Comparison of ENCODE assay signal across 8 cellular contexts in genomic region chr11:68211546-68211945, GRCh38. TPM values are rescaled to one million over a fixed set of nuclear protein-coding genes. Genes with fewer than 3 reads are reported as not detected.
DNase-seq lines count a peak whose midpoint lies in the region; ATAC-seq and TF ChIP-seq lines count a peak whose summit lies in the region.

No MANE protein-coding gene starts in this region.

- peaks cover 28% of the 10 kb centered on the region for H3K79me2 ChIP-seq in trophoblast cell (ENCODE audit: control insufficient read depth, insufficient read depth, low read length, poor library complexity)

- no peak overlapping the region for H2AK5ac ChIP-seq in trophoblast cell (ENCODE audit: low read length)

- peak overlapping the region; percentile 13 for H2BK12ac ChIP-seq in trophoblast cell (ENCODE audit: low read length)

- H3K18ac ChIP-seq in trophoblast cell (ENCODE audit: low read length): no peak overlapping the region

- H3K14ac ChIP-seq in trophoblast cell (ENCODE audit: low read length): no peak overlapping the region

- no peak overlapping the region for H3K23ac ChIP-seq in trophoblast cell (ENCODE audit: low read length)

- no peaks in the 10 kb centered on the region for H3K36me3 ChIP-seq in Panc1 (ENCODE audit: control insufficient read depth, insufficient read depth, low read length)
- no peaks in the 10 kb centered on the region for H3K36me3 ChIP-seq in esophagus (ENCODE audit: control insufficient read depth in 2 of 2, insufficient read depth in 2 of 2, low read length in 1 of 2)
- no peaks in the 10 kb centered on the region for H3K36me3 ChIP-seq in trophoblast cell (ENCODE audit: control insufficient read depth in 1 of 2, insufficient read depth in 2 of 2, low read length in 2 of 2)

- H3K4me3 ChIP-seq in Panc1 (ENCODE audit: low read depth in 2 of 2, low read length in 2 of 2) (peak overlapping the region; percentile 80 to 99), esophagus (ENCODE audit: low read depth in 1 of 2, low read length in 2 of 2) (peak overlapping the region; percentile 23 to 84), trophoblast cell (ENCODE audit: low read depth, low read length) (no peak overlapping the region)

- ATAC-seq in Panc1 (no peak), HG03521 (IDR thresholded peaks at IDR 0.05; ENCODE audit: unreplicated experiment) (no peak), omental fat pad (ENCODE audit: low FRiP score) (no peak)

- H3K4ac ChIP-seq in trophoblast cell (ENCODE audit: low read depth, low read length): peak overlapping the region; percentile 88

- 20 to 24% methylated on average over 14 of the region's 14 CpGs for WGBS in esophagus, 2 donors
- WGBS in trophoblast cell (ENCODE audit: extremely low coverage, insufficient coverage, insufficient read length): no CpG with 5 or more reads among the region's 14 CpGs

- in situ Hi-C loops in Panc1 (cut with HindIII; ENCODE audit: low pct_unique_long_range_greater_than_20kb, low sequenced_read_pairs): loop anchor here (5.0 kb wide), 1 partner anchor 39 kb away; no protein-coding TSS in a partner anchor

- H2BK5ac ChIP-seq in trophoblast cell (ENCODE audit: low read depth, low read length, poor library complexity): no peak overlapping the region

- POLR2A ChIA-PET in Panc1 (lab: Charles Lee): no interaction called here

- no peak overlapping the region for H3K9ac ChIP-seq in trophoblast cell (ENCODE audit: low read length)

- no peak overlapping the region for H2AFZ ChIP-seq in trophoblast cell (ENCODE audit: insufficient read depth, low read length, poor library complexity)

- peak overlapping the region; percentile 12 for H4K8ac ChIP-seq in trophoblast cell (ENCODE audit: low read depth, low read length)

- peak overlapping the region; percentile 55 for H3K4me2 ChIP-seq in trophoblast cell (ENCODE audit: low read length)

- TF ChIP-seq CTCF in Panc1 (IDR thresholded peaks at IDR 0.05): no peak
- no peak for TF ChIP-seq CTCF in omental fat pad (IDR thresholded peaks at IDR 0.05)

- H3K4me1 ChIP-seq in Panc1 (ENCODE audit: control insufficient read depth, insufficient read depth, low read length) (peaks cover 48% of the 10 kb centered on the region), esophagus (ENCODE audit: control insufficient read depth in 2 of 2, insufficient read depth in 2 of 2, low read length in 1 of 2) (peaks cover 12 to 22% of the 10 kb centered on the region in 2 donors), trophoblast cell (ENCODE audit: control insufficient read depth in 1 of 2, insufficient read depth in 2 of 2, low read length in 2 of 2) (peaks cover 4 to 14% of the 10 kb centered on the region in 2 experiments)

- no peak overlapping the region for H4K91ac ChIP-seq in trophoblast cell (ENCODE audit: low read depth, low read length)

- H4K12ac ChIP-seq in trophoblast cell (ENCODE audit: low read depth, low read length): no peak overlapping the region

- CTCF ChIA-PET in Panc1 (lab: Charles Lee): interaction anchor here (1.0 to 1.1 kb wide), 2 partner anchors 14 to 201 kb away, joined by 3 read pairs; partner anchors contain the start of gene ALDH3B1

- H2BK120ac ChIP-seq in trophoblast cell (ENCODE audit: insufficient read depth, low read length, poor library complexity): no peak overlapping the region

- intact Hi-C loops in Panc1 (cut with micrococcal nuclease; ENCODE audit: unreplicated experiment): loop anchor here (10.0 kb wide), 1 partner anchor 83 kb away; no protein-coding TSS in a partner anchor

- no TSS peak for BruUV-seq in Panc1 (replicated peaks; lab: Mats Ljungman, UMichigan)

- peaks cover 15% of the 10 kb centered on the region for H3K79me1 ChIP-seq in trophoblast cell (ENCODE audit: low read length)

- H3K27ac ChIP-seq in Panc1 (ENCODE audit: low read length) (peak overlapping the region; percentile 79), esophagus (ENCODE audit: low read depth in 2 of 2, low read length in 1 of 2) (peak overlapping the region in 1 of 2 donors; percentile 59), trophoblast cell (ENCODE audit: low read depth, low read length) (no peak overlapping the region)

- DNase-seq in ELF-1 (ENCODE audit: low read depth, low spot score) (peak; percentile 28), Panc1 (ENCODE audit: low read depth, low spot score) (no peak), trophoblast cell (peak in 1 of 2 donors; percentile 27), NCI-H1092 (lab: John Stamatoyannopoulos, UW) (no peak), omental fat pad (ENCODE audit: low spot score) (no peak)
- DNase-seq in stimulated activated naive CD4-positive, alpha-beta T cell treated with Interleukin-2 at 50 U/mL for 16 hours (lab: John Stamatoyannopoulos, UW): no peak

- H3K27me3 ChIP-seq in Panc1 (ENCODE audit: control insufficient read depth, insufficient read depth, low read length) (no peaks in the 10 kb centered on the region), esophagus (ENCODE audit: control insufficient read depth in 1 of 2, insufficient read depth in 2 of 2, low read length in 2 of 2) (no peaks in the 10 kb centered on the region), trophoblast cell (ENCODE audit: insufficient read depth, low read length) (no peaks in the 10 kb centered on the region)

- H3K9me3 ChIP-seq in Panc1 (ENCODE audit: control insufficient read depth, insufficient read depth, low read depth, low read length) (no peaks in the 10 kb centered on the region), esophagus (ENCODE audit: control insufficient read depth in 2 of 2, insufficient read depth in 1 of 2, low read depth in 1 of 2, low read length in 1 of 2) (no peaks in the 10 kb centered on the region), trophoblast cell (ENCODE audit: insufficient read depth, low read depth, low read length) (no peaks in the 10 kb centered on the region)

RNA-seq across cellular contexts. Expression of gene KMT5B, which starts 1.6 kb away (rescaled TPM):
- total RNA-seq in Panc1 (2021; ENCODE audit: unreplicated experiment) (48.6 TPM), omental fat pad (10 to 100 TPM; 19.5 to 47.1 (median 32.1) TPM)
- polyA plus RNA-seq in Panc1 (2012; ENCODE audit: insufficient read length): 36.9 TPM
- 10 to 100 TPM; 12.7 to 16.8 TPM for polyA plus RNA-seq in esophagus
- polyA plus RNA-seq in trophoblast cell (2013): 33.8 and 36.8 TPM in 2 replicates
